In genomic region chr7:111067251-111067650, GRCh38 we compare ENCODE assay signal across 28 cellular contexts. TPM values are rescaled to one million over a fixed set of nuclear protein-coding genes. Genes with fewer than 3 reads are reported as not detected.
"Had no signal": no experiment of that assay in that cellular context is flagged by ENCODE, and none has a peak within 500 bp of the region (broad histone marks: within the 10 kb centered on the region; RNA-seq: fewer than 3 reads in every experiment).

No MANE protein-coding gene starts in this region.

- ATAC-seq: esophagus mucosa, gastrocnemius medialis, heart right ventricle, left cardiac atrium, left lung, left ventricle myocardium superior, lower lobe of right lung, mucosa of descending colon had no signal

- FAIRE-seq: colon, endothelial cell of umbilical vein, islet of Langerhans, keratinocyte had no signal

- H3K4me1 ChIP-seq: esophagus squamous epithelium, left lung, lower lobe of right lung had no signal

- H3K27me3 Mint-ChIP-seq: naive B cell had no signal

- H3K4me3 ChIP-seq: coronary artery, dorsolateral prefrontal cortex, esophagus squamous epithelium, gastrocnemius medialis, heart right ventricle, left lung, lower lobe of right lung, mucosa of descending colon had no signal

- H3K4me3 Mint-ChIP-seq: mesothelial cell of epicardium, naive B cell had no signal

- H3K36me3 ChIP-seq: esophagus squamous epithelium, gastrocnemius medialis, heart right ventricle, left lung, lower lobe of right lung had no signal

- H3K27ac ChIP-seq: coronary artery, dorsolateral prefrontal cortex, esophagus squamous epithelium, gastrocnemius medialis, heart right ventricle, left lung, lower lobe of right lung had no signal

- H3K9me3 ChIP-seq: gastrocnemius medialis, lower lobe of right lung had no signal

- DNase-seq: dermis blood vessel endothelial cell; dorsolateral prefrontal cortex; effector CD4-positive, alpha-beta T cell; effector memory CD4-positive, alpha-beta T cell; esophagus squamous epithelium; foreskin fibroblast; foreskin melanocyte; gastrocnemius medialis; glutamatergic neuron; head of caudate nucleus; heart right ventricle; hippocampal formation; left cardiac atrium; left lung; left ventricle myocardium superior; lower lobe of right lung; mesenchymal stem cell; mucosa of descending colon; naive B cell had no signal

- H3K27me3 ChIP-seq: dorsolateral prefrontal cortex, esophagus squamous epithelium, gastrocnemius medialis, heart right ventricle, left lung had no signal

- H3K27ac Mint-ChIP-seq: mesothelial cell of epicardium, naive B cell had no signal

RNA-seq across cellular contexts. Expression of gene LRRN3, which starts 23.7 kb away (rescaled TPM):
- total RNA-seq: dermis blood vessel endothelial cell, endothelial cell of umbilical vein, epithelial cell of proximal tubule, esophagus mucosa, lung microvascular endothelial cell had no signal
- polyA plus RNA-seq: endothelial cell of umbilical vein, keratinocyte had no signal
